10 cellular contexts compared by ENCODE assay signal in the genomic region with DNA sequence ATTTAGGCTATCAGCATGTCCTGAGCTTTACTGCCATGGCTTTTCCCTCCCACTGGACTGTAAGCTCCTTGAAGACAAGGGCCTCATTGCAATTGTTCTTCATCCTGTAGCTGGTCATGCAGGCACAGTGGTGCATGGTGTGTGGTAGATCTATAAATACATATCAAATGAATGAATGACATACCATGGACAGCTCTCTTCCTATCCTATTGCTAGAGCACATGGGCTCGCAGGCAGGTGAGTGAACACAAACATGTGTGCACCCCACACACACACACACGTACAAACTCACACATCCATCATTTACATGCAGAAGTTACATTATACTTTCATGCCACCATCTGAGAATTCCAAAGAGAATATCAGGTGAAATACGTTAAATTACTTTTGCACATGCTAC.
DNase-seq lines count a peak whose midpoint lies in the region; ATAC-seq and TF ChIP-seq lines count a peak whose summit lies in the region.
"Had no signal": no experiment of that assay in that cellular context is flagged by ENCODE, and none has a peak within 500 bp of the region (broad histone marks: within the 10 kb centered on the region; RNA-seq: fewer than 3 reads in every experiment).

No MANE protein-coding gene starts in this region.

- H3K4me3 Mint-ChIP-seq in stimulated activated naive CD8-positive, alpha-beta T cell treated with anti-CD3 and anti-CD28 coated beads, Interleukin-15, Interleukin-2, amounts not matched to agents 100 ng/mL and 50 ng/mL, for 24 hours, result peak overlapping the region; percentile 45
- H3K4me3 Mint-ChIP-seq in stimulated activated naive CD8-positive, alpha-beta T cell treated with anti-CD3 and anti-CD28 coated beads, Interleukin-15, amount 100 ng/mL, for 72 hours, result peak overlapping the region; percentile 18 to 45

- peak overlapping the region; percentile 78 for H3K27ac Mint-ChIP-seq in stimulated activated naive CD8-positive, alpha-beta T cell treated with anti-CD3 and anti-CD28 coated beads, Interleukin-15, Interleukin-2, amounts not matched to agents 100 ng/mL and 50 ng/mL, for 24 hours
- H3K27ac Mint-ChIP-seq in stimulated activated naive CD8-positive, alpha-beta T cell treated with anti-CD3 and anti-CD28 coated beads, Interleukin-15, amount 100 ng/mL, for 72 hours, result peak overlapping the region in 1 of 2 donors; percentile 3

- CTCF ChIA-PET in PC-9 (lab: Charles Lee), result interaction anchor here (0.6 kb wide), 1 partner anchor 339 kb away, joined by 11 read pairs; no protein-coding TSS in a partner anchor

- no peaks in the 10 kb centered on the region for H3K9me3 ChIP-seq in PC-9 (ENCODE audit: insufficient read depth, low read depth)
- H3K9me3 ChIP-seq in vagina, result no peaks in the 10 kb centered on the region

- H3K27me3 ChIP-seq in PC-9 (ENCODE audit: insufficient read depth, low read depth), result no peaks in the 10 kb centered on the region
- H3K27me3 ChIP-seq in vagina, result no peaks in the 10 kb centered on the region

- no peaks in the 10 kb centered on the region for H3K9me2 ChIP-seq in PC-9 (ENCODE audit: insufficient read depth)

- no peaks in the 10 kb centered on the region for H3K36me3 Mint-ChIP-seq in stimulated activated naive CD8-positive, alpha-beta T cell treated with anti-CD3 and anti-CD28 coated beads, Interleukin-15, Interleukin-2, amounts not matched to agents 100 ng/mL and 50 ng/mL, for 24 hours (ENCODE audit: low read depth)

- ATAC-seq in stimulated activated naive CD8-positive, alpha-beta T cell treated with anti-CD3 and anti-CD28 coated beads, Interleukin-15, Interleukin-2, amounts not matched to agents 100 U/mL and 50 U/mL, for 24 hours, result no peak
- no peak for ATAC-seq in stimulated activated naive CD8-positive, alpha-beta T cell treated with anti-CD3 and anti-CD28 coated beads, Interleukin-15, amount 100 ng/mL, for 72 hours

- no peak for TF ChIP-seq POLR2A in vagina (IDR thresholded peaks at IDR 0.05)

- H3K27ac ChIP-seq in PC-9 (peak overlapping the region; percentile 92), vagina (no peak overlapping the region)

- H3K9me3 Mint-ChIP-seq in stimulated activated naive CD8-positive, alpha-beta T cell treated with anti-CD3 and anti-CD28 coated beads, Interleukin-15, Interleukin-2, amounts not matched to agents 100 ng/mL and 50 ng/mL, for 24 hours, result no peaks in the 10 kb centered on the region
- no peaks in the 10 kb centered on the region for H3K9me3 Mint-ChIP-seq in stimulated activated naive CD8-positive, alpha-beta T cell treated with anti-CD3 and anti-CD28 coated beads, Interleukin-15, amount 100 ng/mL, for 72 hours

- BruUV-seq in PC-9 (replicated peaks; lab: Mats Ljungman, UMichigan), result no TSS peak

- POLR2A ChIA-PET in PC-9 (lab: Charles Lee; ENCODE audit: unreplicated experiment), result no interaction called here

- TF ChIP-seq CTCF in PC-9 (conservative IDR thresholded peaks at IDR 0.05) (no peak), vagina (IDR thresholded peaks at IDR 0.05) (no peak)

- peaks cover 71% of the 10 kb centered on the region for H3K4me1 ChIP-seq in PC-9 (replicated peaks; ENCODE audit: insufficient read depth)
- H3K4me1 ChIP-seq in vagina, result no peaks in the 10 kb centered on the region

- H2AFZ ChIP-seq in PC-9, result no peak overlapping the region

- intact Hi-C loops in PC-9 (cut with micrococcal nuclease; ENCODE audit: unreplicated experiment), result loop anchor here (10.0 kb wide), 1 partner anchor 267 kb away; no protein-coding TSS in a partner anchor
- intact Hi-C loops in vagina (cut with DNase I), result no loop called here

- peaks cover 67% of the 10 kb centered on the region for H3K4me1 Mint-ChIP-seq in stimulated activated naive CD8-positive, alpha-beta T cell treated with anti-CD3 and anti-CD28 coated beads, Interleukin-15, Interleukin-2, amounts not matched to agents 100 ng/mL and 50 ng/mL, for 24 hours (ENCODE audit: low read depth)
- peaks cover 66% of the 10 kb centered on the region for H3K4me1 Mint-ChIP-seq in stimulated activated naive CD8-positive, alpha-beta T cell treated with anti-CD3 and anti-CD28 coated beads, Interleukin-15, amount 100 ng/mL, for 72 hours

- H3K36me3 ChIP-seq in PC-9 (ENCODE audit: low read depth) (no peaks in the 10 kb centered on the region), vagina (no peaks in the 10 kb centered on the region)

- H3K27me3 Mint-ChIP-seq in stimulated activated naive CD8-positive, alpha-beta T cell treated with anti-CD3 and anti-CD28 coated beads, Interleukin-15, Interleukin-2, amounts not matched to agents 100 ng/mL and 50 ng/mL, for 24 hours, result no peaks in the 10 kb centered on the region
- no peaks in the 10 kb centered on the region for H3K27me3 Mint-ChIP-seq in stimulated activated naive CD8-positive, alpha-beta T cell treated with anti-CD3 and anti-CD28 coated beads, Interleukin-15, amount 100 ng/mL, for 72 hours

- no peak overlapping the region for H3K4me3 ChIP-seq in PC-9
- H3K4me3 ChIP-seq in vagina, result no peak overlapping the region

- peaks cover 43% of the 10 kb centered on the region for H3F3A ChIP-seq in PC-9 (ENCODE audit: insufficient read depth, low read depth)

- DNase-seq in stimulated activated naive CD8-positive, alpha-beta T cell treated with anti-CD3 and anti-CD28 coated beads, Interleukin-15, Interleukin-2, amounts not matched to agents 100 U/mL and 50 U/mL, for 24 hours, result no peak
- DNase-seq in PC-9, result no peak
- peak; percentile 31 for DNase-seq in dermis blood vessel endothelial cell
- no peak for DNase-seq in stimulated activated naive CD8-positive, alpha-beta T cell treated with anti-CD3 and anti-CD28 coated beads, Interleukin-15, amount 100 ng/mL, for 72 hours
- DNase-seq in vagina (ENCODE audit: extremely low spot score in 2 of 2), result no peak
- no peak for DNase-seq in NK-92 treated with Interleukin-12 subunit alpha and Interleukin-12 subunit beta, amount 100 ng/mL, for 24 hours (lab: John Stamatoyannopoulos, UW)
- no peak for DNase-seq in NCI-H524 treated with DMSO at 0.1 percent for 48 hours (lab: John Stamatoyannopoulos, UW)
- DNase-seq: C1 segment of cervical spinal cord, NCI-H2029 treated with DMSO at 0.1 percent for 48 hours had no signal

- H3K4me2 ChIP-seq in PC-9, result 0 out of 2 replicates have a peak overlapping the region, but pooled peaks have one; percentile 13

- no peaks in the 10 kb centered on the region for H4K20me1 ChIP-seq in PC-9 (ENCODE audit: insufficient read depth)

- H3K79me2 ChIP-seq in PC-9 (ENCODE audit: low read depth), result no peaks in the 10 kb centered on the region; the same call in 1 of the 2 replicates
